Comparison of ENCODE assay signal across 22 cellular contexts in genomic region chr15:23690015-23690414, GRCh38. TPM values are rescaled to one million over a fixed set of nuclear protein-coding genes. Genes with fewer than 3 reads are reported as not detected.
DNase-seq lines count a peak whose midpoint lies in the region; ATAC-seq and TF ChIP-seq lines count a peak whose summit lies in the region.
"Had no signal": no experiment of that assay in that cellular context is flagged by ENCODE, and none has a peak within 500 bp of the region (broad histone marks: within the 10 kb centered on the region; RNA-seq: fewer than 3 reads in every experiment).

No MANE protein-coding gene starts in this region.

- TF ChIP-seq CTCF in IMR-90 (conservative IDR thresholded peaks at IDR 0.05; ENCODE audit: low read depth, low read length) (no peak), neural crest cell (conservative IDR thresholded peaks at IDR 0.05) (no peak), sigmoid colon (IDR thresholded peaks at IDR 0.05) (no peak), CD14-positive monocyte (IDR thresholded peaks at IDR 0.05) (no peak)

- TF ChIP-seq POLR2A in IMR-90 (IDR thresholded peaks at IDR 0.05; ENCODE audit: low read depth, low read length) = no peak
- TF ChIP-seq POLR2A in sigmoid colon (IDR thresholded peaks at IDR 0.05) = no peak

- H3K4me1 Mint-ChIP-seq in neural crest cell = peaks cover 28% of the 10 kb centered on the region
- no peaks in the 10 kb centered on the region for H3K4me1 Mint-ChIP-seq in CD14-positive monocyte

- no peak for TF ChIP-seq EP300 in sigmoid colon (IDR thresholded peaks at IDR 0.05)

- no peak overlapping the region for H2AFZ ChIP-seq in IMR-90 (replicated peaks; ENCODE audit: low read length, poor library complexity)
- H2AFZ ChIP-seq: GM23248 had no signal

- H4K5ac ChIP-seq in IMR-90 (ENCODE audit: low read depth, low read length) = no peak overlapping the region

- H3K36me3 Mint-ChIP-seq in neural crest cell (ENCODE audit: low read depth) = no peaks in the 10 kb centered on the region
- H3K36me3 Mint-ChIP-seq in CD14-positive monocyte = no peaks in the 10 kb centered on the region
- H3K36me3 Mint-ChIP-seq: CD4-positive, CD25-positive, alpha-beta regulatory T cell had no signal

- H3K9me3 Mint-ChIP-seq in neural crest cell = peaks cover 7% of the 10 kb centered on the region
- peaks cover 6 to 48% (median 21%) of the 10 kb centered on the region in 7 donors for H3K9me3 Mint-ChIP-seq in CD14-positive monocyte

- ATAC-seq in IMR-90 (ENCODE audit: low read depth) = no peak
- ATAC-seq in HG02852 (IDR thresholded peaks at IDR 0.05; ENCODE audit: unreplicated experiment) = no peak
- ATAC-seq: GM12878, Panc1 had no signal

- H2BK120ac ChIP-seq in IMR-90 (ENCODE audit: low read depth, low read length) = no peak overlapping the region

- H2AK5ac ChIP-seq in IMR-90 (ENCODE audit: low read depth, low read length) = no peak overlapping the region

- no peaks in the 10 kb centered on the region for H3K9me1 ChIP-seq in IMR-90 (ENCODE audit: insufficient read depth, low read length)

- H3K27ac Mint-ChIP-seq in neural crest cell (ENCODE audit: unreplicated experiment) (no peak overlapping the region), CD14-positive monocyte (no peak overlapping the region)
- H3K27ac Mint-ChIP-seq: CD4-positive, CD25-positive, alpha-beta regulatory T cell had no signal

- H3K36me3 ChIP-seq in IMR-90 (ENCODE audit: control insufficient read depth, insufficient read depth, low read length) = no peaks in the 10 kb centered on the region
- H3K36me3 ChIP-seq in sigmoid colon = no peaks in the 10 kb centered on the region
- no peaks in the 10 kb centered on the region; the same call in 1 of the 2 replicates for H3K36me3 ChIP-seq in H7 (replicated peaks; ENCODE audit: control insufficient read depth, insufficient read depth, low read length)
- H3K36me3 ChIP-seq: MG63 had no signal

- H3K27ac ChIP-seq in IMR-90 (ENCODE audit: insufficient read depth, low read length) (peak overlapping the region; percentile 34; the same call in 1 of the 2 replicates), sigmoid colon (peak overlapping the region in 3 of 4 donors; percentile 3 to 25 (median 25))
- H3K27ac ChIP-seq: GM23248, HL-60, KMS-11 had no signal

- H3K9ac ChIP-seq in IMR-90 (ENCODE audit: low read depth, low read length) = no peak overlapping the region
- H3K9ac ChIP-seq: GM23248, KMS-11 had no signal

- POLR2A ChIA-PET in IMR-90 (lab: Charles Lee; ENCODE audit: unreplicated experiment) = no interaction called here

- H2BK20ac ChIP-seq in IMR-90 (ENCODE audit: low read depth, low read length) = no peak overlapping the region

- no peaks in the 10 kb centered on the region for H3K9me3 ChIP-seq in IMR-90 (ENCODE audit: control insufficient read depth, insufficient read depth, low read length)
- H3K9me3 ChIP-seq in sigmoid colon = peaks cover 0 to 3% (median 0%) of the 10 kb centered on the region in 4 donors
- H3K9me3 ChIP-seq: MG63 had no signal

- H3K79me1 ChIP-seq in IMR-90 (ENCODE audit: low read depth in 1 of 2, low read length in 2 of 2) = no peaks in the 10 kb centered on the region

- no peak overlapping the region for H3K56ac ChIP-seq in IMR-90 (ENCODE audit: extremely low read depth, insufficient read depth, low read length)

- in situ Hi-C loops in IMR-90 (cut with MboI; ENCODE audit: low sequenced_read_pairs) = no loop called here

- no peak overlapping the region for H4K91ac ChIP-seq in IMR-90 (ENCODE audit: insufficient read depth, low read depth, low read length)

- H2BK5ac ChIP-seq in IMR-90 (ENCODE audit: low read depth, low read length, poor library complexity, severe bottlenecking) = no peak overlapping the region

- no TSS peak for BruUV-seq in IMR-90 (replicated peaks; lab: Mats Ljungman, UMichigan)

- H3K4me3 ChIP-seq in IMR-90 (ENCODE audit: insufficient read depth, low read depth, low read length) (no peak overlapping the region), sigmoid colon (no peak overlapping the region), H7 (ENCODE audit: insufficient read depth, low read depth, low read length) (no peak overlapping the region)
- H3K4me3 ChIP-seq: GM12878, GM23248, MG63 had no signal

- H3K23ac ChIP-seq in IMR-90 (ENCODE audit: low read depth, low read length) = no peak overlapping the region

- H3K4ac ChIP-seq in IMR-90 (ENCODE audit: low read depth, low read length) = no peak overlapping the region

- TF ChIP-seq RAD21 in IMR-90 (IDR thresholded peaks at IDR 0.05; ENCODE audit: low read length) = no peak

- H3K18ac ChIP-seq in IMR-90 (ENCODE audit: low read depth, low read length) = no peak overlapping the region

- no peaks in the 10 kb centered on the region for H4K20me1 ChIP-seq in IMR-90 (ENCODE audit: insufficient read depth, low read length)

- WGBS in IMR-90 (ENCODE audit: extremely low coverage in 2 of 2, insufficient read length in 1 of 2), 2 experiments = no CpG with 5 or more reads among the region's 4 CpGs
- 76 to 83% methylated on average over 4 of the region's 4 CpGs for WGBS in sigmoid colon, 2 donors

- peak overlapping the region; percentile 32; the same call in 1 of the 2 replicates for H3K4me2 ChIP-seq in IMR-90 (ENCODE audit: low read depth, low read length)
- H3K4me2 ChIP-seq: KMS-11 had no signal

- no peaks in the 10 kb centered on the region for H3K27me3 ChIP-seq in IMR-90 (ENCODE audit: control insufficient read depth, insufficient read depth, low read length)
- H3K27me3 ChIP-seq in sigmoid colon = no peaks in the 10 kb centered on the region
- H3K27me3 ChIP-seq in H7 (ENCODE audit: control insufficient read depth, insufficient read depth, low read length) = no peaks in the 10 kb centered on the region
- H3K27me3 ChIP-seq: MG63 had no signal

- H3K4me1 ChIP-seq in IMR-90 (ENCODE audit: control insufficient read depth, insufficient read depth, low read length) (peaks cover 3% of the 10 kb centered on the region; the same call in 1 of the 2 replicates), sigmoid colon (peaks cover 0 to 8% (median 0%) of the 10 kb centered on the region in 4 donors)

- no peak overlapping the region for H2AK9ac ChIP-seq in IMR-90 (replicated peaks; ENCODE audit: low read depth, low read length, poor library complexity)

- H3K4me3 Mint-ChIP-seq in neural crest cell (peak overlapping the region; percentile 78), CD14-positive monocyte (no peak overlapping the region)

- DNase-seq in IMR-90 (no peak), globus pallidus (ENCODE audit: low spot score) (peak; percentile 2), neural crest cell (ENCODE audit: low read depth, low spot score) (no peak), sigmoid colon (no peak), H7 (no peak), A172 (ENCODE audit: low spot score) (no peak), CD14-positive monocyte (ENCODE audit: low spot score) (no peak)
- DNase-seq: AML-193; Calu3; CD4-positive, CD25-positive, alpha-beta regulatory T cell; DMS79; MG63; NCI-H1105; NCI-H1930 had no signal

- CTCF ChIA-PET in IMR-90 (lab: Yijun Ruan, JAX) = no interaction called here

- H3K27me3 Mint-ChIP-seq in neural crest cell (ENCODE audit: low read depth) = no peaks in the 10 kb centered on the region
- peaks cover 2 to 8% (median 3%) of the 10 kb centered on the region in 3 donors for H3K27me3 Mint-ChIP-seq in CD14-positive monocyte (ENCODE audit: low read depth in 3 of 3)
- H3K27me3 Mint-ChIP-seq: CD4-positive, CD25-positive, alpha-beta regulatory T cell had no signal

- intact Hi-C loops in IMR-90 (cut with micrococcal nuclease) = no loop called here
- intact Hi-C loops in sigmoid colon (cut with DNase I) = no loop called here
- intact Hi-C loops in CD14-positive monocyte (cut with micrococcal nuclease) = no loop called here

- no peak overlapping the region for H4K8ac ChIP-seq in IMR-90 (ENCODE audit: low read depth in 2 of 2, low read length in 2 of 2)

- H3K14ac ChIP-seq in IMR-90 (replicated peaks; ENCODE audit: low read depth, low read length) = no peak overlapping the region

- dilution Hi-C loops in IMR-90 (cut with HindIII; ENCODE audit: low sequenced_read_pairs, unreplicated experiment) = no loop called here

- H2BK15ac ChIP-seq in IMR-90 (ENCODE audit: low read depth, low read length) = no peak overlapping the region

TF ChIP-seq in IMR-90, 13 proteins besides CTCF, POLR2A, EP300 and RAD21 (continues in another document):
- TF ChIP-seq CHD1 (IDR thresholded peaks at IDR 0.05; ENCODE audit: low read depth, low read length) (no peak), FOS (IDR thresholded peaks at IDR 0.05; ENCODE audit: low read depth, low read length) (no peak), MAZ (IDR thresholded peaks at IDR 0.05; ENCODE audit: borderline replicate concordance, low read depth, low read length) (no peak), CEBPB (IDR thresholded peaks at IDR 0.05; ENCODE audit: low read depth, low read length) (no peak), BHLHE40 (IDR thresholded peaks at IDR 0.05; ENCODE audit: low read depth, low read length) (no peak)

RNA-seq across cellular contexts. Expression of gene NDN, which starts 2.9 kb away (rescaled TPM):
- total RNA-seq in IMR-90 (2012; rRNA removed) = 40.1 and 50.3 TPM in 2 replicates
- polyA plus RNA-seq in IMR-90 (2012; rRNA removed) = 72.4 and 87.6 TPM in 2 replicates
- 39.5 and 73.9 TPM in 2 replicates for polyA plus RNA-seq in IMR-90 (2012; cell fraction: cytosol; rRNA removed)
- 25.3 and 39.7 TPM in 2 replicates for polyA plus RNA-seq in IMR-90 (2012; cell fraction: nucleus; rRNA removed; ENCODE audit: low replicate concordance)
- 97.3 and 105 TPM in 2 replicates for total RNA-seq in neural crest cell
- 10 to 100 TPM; 56.7 to 96.2 (median 74.3) TPM for total RNA-seq in sigmoid colon
- polyA plus RNA-seq in sigmoid colon = 10 to 100 TPM in 2 of 3 donors, 1 to 10 TPM in 1; 5.5 to 21.9 (median 16.8) TPM
- 42.8 and 53.5 TPM in 2 replicates for total RNA-seq in H7 (2014; rRNA removed; shearing (Covaris generic))
- not detected in 2 replicates for total RNA-seq in A172 (2014; rRNA removed; shearing (Covaris generic))
- 1 to 10 TPM in 1 of 2 donors, under 1 TPM in 1; 0.56 to 4.3 TPM for polyA plus RNA-seq in CD14-positive monocyte
- total RNA-seq: Calu3; CD4-positive, CD25-positive, alpha-beta regulatory T cell had no signal

RNA-seq across cellular contexts. Expression of gene MAGEL2, which starts 42.3 kb away (rescaled TPM):
- total RNA-seq in IMR-90 (2012; rRNA removed) (under 0.01 and 0.18 TPM in 2 replicates), neural crest cell (11.9 and 13.1 TPM in 2 replicates), sigmoid colon (under 1 TPM; under 0.01 to 0.83 (median 0.44) TPM)
- polyA plus RNA-seq in IMR-90 (2012; rRNA removed) (0.27 and 0.29 TPM in 2 replicates), sigmoid colon (under 1 TPM in 1 of 3 donors, not detected in 2; 0.17 TPM), CD14-positive monocyte (not detected)
- 0.18 and 0.31 TPM in 2 replicates for polyA plus RNA-seq in IMR-90 (2012; cell fraction: cytosol; rRNA removed)
- 0.49 and 0.88 TPM in 2 replicates for polyA plus RNA-seq in IMR-90 (2012; cell fraction: nucleus; rRNA removed; ENCODE audit: low replicate concordance)
- total RNA-seq in H7 (2014; rRNA removed; shearing (Covaris generic)) = 1.1 and 1.7 TPM in 2 replicates
- not detected in 2 replicates for total RNA-seq in A172 (2014; rRNA removed; shearing (Covaris generic))
- total RNA-seq: Calu3; CD4-positive, CD25-positive, alpha-beta regulatory T cell; G401; GM12878; Right ventricle myocardium superior had no signal
- polyA plus RNA-seq: CD4-positive, CD25-positive, alpha-beta regulatory T cell; GM12878 had no signal

Comparison
In these comparisons a context has a peak if more than half of its experiments do, and no peak if none do; other contexts are left out.
1. RNA of gene NDN, which starts 2.9 kb away (total RNA-seq): 97.3 to 105 TPM in neural crest cell, 56.7 to 96.2 TPM in sigmoid colon, 42.8 to 53.5 TPM in H7 and 40.1 to 50.3 TPM in IMR-90; not detected in A172; every median in the first group is over 10 times any median in the second.